1 cellular context compared by ENCODE assay signal in the genomic region with DNA sequence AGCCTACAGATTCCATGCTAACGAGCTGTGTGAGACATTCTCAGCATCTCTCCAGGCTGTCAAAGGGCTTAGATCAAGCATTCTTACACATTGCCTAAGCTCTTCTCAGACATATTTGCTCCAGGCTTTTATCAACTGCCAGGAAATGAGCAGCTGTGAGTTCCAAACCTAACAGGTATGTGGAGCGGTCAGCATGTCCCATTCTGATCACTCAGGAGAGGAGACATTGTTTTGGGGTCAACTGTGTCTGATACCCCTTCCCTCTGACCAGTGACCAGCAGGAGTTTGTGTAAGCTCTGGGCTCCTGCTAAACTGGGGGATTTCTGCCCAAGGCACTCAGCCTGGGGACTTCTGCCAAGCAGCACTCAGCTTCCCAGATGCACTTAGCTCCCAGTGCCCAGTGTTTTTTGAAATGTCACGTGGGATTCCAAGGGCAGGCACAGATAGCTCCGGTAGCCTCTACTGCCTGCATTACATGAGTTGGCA.
TF ChIP-seq lines count a peak whose summit lies in the region.

No MANE protein-coding gene starts in this region.

TF ChIP-seq in GM23338, 12 proteins besides CTCF, POLR2A, EP300 and RAD21 (continued from another document):
- TF ChIP-seq, protein P1, sequence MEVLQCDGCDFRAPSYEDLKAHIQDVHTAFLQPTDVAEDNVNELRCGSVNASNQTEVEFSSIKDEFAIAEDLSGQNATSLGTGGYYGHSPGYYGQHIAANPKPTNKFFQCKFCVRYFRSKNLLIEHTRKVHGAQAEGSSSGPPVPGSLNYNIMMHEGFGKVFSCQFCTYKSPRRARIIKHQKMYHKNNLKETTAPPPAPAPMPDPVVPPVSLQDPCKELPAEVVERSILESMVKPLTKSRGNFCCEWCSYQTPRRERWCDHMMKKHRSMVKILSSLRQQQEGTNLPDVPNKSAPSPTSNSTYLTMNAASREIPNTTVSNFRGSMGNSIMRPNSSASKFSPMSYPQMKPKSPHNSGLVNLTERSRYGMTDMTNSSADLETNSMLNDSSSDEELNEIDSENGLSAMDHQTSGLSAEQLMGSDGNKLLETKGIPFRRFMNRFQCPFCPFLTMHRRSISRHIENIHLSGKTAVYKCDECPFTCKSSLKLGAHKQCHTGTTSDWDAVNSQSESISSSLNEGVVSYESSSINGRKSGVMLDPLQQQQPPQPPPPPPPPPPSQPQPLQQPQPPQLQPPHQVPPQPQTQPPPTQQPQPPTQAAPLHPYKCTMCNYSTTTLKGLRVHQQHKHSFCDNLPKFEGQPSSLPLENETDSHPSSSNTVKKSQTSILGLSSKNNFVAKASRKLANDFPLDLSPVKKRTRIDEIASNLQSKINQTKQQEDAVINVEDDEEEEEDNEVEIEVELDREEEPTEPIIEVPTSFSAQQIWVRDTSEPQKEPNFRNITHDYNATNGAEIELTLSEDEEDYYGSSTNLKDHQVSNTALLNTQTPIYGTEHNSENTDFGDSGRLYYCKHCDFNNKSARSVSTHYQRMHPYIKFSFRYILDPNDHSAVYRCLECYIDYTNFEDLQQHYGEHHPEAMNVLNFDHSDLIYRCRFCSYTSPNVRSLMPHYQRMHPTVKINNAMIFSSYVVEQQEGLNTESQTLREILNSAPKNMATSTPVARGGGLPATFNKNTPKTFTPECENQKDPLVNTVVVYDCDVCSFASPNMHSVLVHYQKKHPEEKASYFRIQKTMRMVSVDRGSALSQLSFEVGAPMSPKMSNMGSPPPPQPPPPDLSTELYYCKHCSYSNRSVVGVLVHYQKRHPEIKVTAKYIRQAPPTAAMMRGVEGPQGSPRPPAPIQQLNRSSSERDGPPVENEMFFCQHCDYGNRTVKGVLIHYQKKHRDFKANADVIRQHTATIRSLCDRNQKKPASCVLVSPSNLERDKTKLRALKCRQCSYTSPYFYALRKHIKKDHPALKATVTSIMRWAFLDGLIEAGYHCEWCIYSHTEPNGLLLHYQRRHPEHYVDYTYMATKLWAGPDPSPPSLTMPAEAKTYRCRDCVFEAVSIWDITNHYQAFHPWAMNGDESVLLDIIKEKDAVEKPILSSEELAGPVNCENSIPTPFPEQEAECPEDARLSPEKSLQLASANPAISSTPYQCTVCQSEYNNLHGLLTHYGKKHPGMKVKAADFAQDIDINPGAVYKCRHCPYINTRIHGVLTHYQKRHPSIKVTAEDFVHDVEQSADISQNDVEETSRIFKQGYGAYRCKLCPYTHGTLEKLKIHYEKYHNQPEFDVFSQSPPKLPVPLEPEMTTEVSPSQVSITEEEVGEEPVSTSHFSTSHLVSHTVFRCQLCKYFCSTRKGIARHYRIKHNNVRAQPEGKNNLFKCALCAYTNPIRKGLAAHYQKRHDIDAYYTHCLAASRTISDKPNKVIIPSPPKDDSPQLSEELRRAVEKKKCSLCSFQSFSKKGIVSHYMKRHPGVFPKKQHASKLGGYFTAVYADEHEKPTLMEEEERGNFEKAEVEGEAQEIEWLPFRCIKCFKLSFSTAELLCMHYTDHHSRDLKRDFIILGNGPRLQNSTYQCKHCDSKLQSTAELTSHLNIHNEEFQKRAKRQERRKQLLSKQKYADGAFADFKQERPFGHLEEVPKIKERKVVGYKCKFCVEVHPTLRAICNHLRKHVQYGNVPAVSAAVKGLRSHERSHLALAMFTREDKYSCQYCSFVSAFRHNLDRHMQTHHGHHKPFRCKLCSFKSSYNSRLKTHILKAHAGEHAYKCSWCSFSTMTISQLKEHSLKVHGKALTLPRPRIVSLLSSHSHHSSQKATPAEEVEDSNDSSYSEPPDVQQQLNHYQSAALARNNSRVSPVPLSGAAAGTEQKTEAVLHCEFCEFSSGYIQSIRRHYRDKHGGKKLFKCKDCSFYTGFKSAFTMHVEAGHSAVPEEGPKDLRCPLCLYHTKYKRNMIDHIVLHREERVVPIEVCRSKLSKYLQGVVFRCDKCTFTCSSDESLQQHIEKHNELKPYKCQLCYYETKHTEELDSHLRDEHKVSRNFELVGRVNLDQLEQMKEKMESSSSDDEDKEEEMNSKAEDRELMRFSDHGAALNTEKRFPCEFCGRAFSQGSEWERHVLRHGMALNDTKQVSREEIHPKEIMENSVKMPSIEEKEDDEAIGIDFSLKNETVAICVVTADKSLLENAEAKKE (CRISPR knock-in tag; IDR thresholded peaks at IDR 0.05), result no peak
- TF ChIP-seq EZH2phosphoT487 (IDR thresholded peaks at IDR 0.05; ENCODE audit: unreplicated experiment) (no peak), EZH2 (IDR thresholded peaks at IDR 0.05; ENCODE audit: low read depth, unreplicated experiment) (no peak), JUNB (IDR thresholded peaks at IDR 0.05; ENCODE audit: unreplicated experiment) (no peak), ZNF114 (CRISPR knock-in tag; IDR thresholded peaks at IDR 0.05) (no peak)
